Comparison of ENCODE assay signal across 1 cellular context in genomic region chr19:18396471-18397241, GRCh38.
A peak's percentile ranks its signal among the peaks of the same experiment; 100 is the strongest.
TF ChIP-seq lines count a peak whose summit lies in the region.

No MANE protein-coding gene starts in this region.

TF ChIP-seq in HepG2, 621 proteins besides CTCF, POLR2A, EP300 and RAD21 (continues in another document):
- TF ChIP-seq, protein P1, sequence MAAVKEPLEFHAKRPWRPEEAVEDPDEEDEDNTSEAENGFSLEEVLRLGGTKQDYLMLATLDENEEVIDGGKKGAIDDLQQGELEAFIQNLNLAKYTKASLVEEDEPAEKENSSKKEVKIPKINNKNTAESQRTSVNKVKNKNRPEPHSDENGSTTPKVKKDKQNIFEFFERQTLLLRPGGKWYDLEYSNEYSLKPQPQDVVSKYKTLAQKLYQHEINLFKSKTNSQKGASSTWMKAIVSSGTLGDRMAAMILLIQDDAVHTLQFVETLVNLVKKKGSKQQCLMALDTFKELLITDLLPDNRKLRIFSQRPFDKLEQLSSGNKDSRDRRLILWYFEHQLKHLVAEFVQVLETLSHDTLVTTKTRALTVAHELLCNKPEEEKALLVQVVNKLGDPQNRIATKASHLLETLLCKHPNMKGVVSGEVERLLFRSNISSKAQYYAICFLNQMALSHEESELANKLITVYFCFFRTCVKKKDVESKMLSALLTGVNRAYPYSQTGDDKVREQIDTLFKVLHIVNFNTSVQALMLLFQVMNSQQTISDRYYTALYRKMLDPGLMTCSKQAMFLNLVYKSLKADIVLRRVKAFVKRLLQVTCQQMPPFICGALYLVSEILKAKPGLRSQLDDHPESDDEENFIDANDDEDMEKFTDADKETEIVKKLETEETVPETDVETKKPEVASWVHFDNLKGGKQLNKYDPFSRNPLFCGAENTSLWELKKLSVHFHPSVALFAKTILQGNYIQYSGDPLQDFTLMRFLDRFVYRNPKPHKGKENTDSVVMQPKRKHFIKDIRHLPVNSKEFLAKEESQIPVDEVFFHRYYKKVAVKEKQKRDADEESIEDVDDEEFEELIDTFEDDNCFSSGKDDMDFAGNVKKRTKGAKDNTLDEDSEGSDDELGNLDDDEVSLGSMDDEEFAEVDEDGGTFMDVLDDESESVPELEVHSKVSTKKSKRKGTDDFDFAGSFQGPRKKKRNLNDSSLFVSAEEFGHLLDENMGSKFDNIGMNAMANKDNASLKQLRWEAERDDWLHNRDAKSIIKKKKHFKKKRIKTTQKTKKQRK (IDR thresholded peaks at IDR 0.05; ENCODE audit: low read length): no peak
- TF ChIP-seq ZNF18 (CRISPR knock-in tag; IDR thresholded peaks at IDR 0.05; ENCODE audit: insufficient replicate concordance) (no peak), ZNF136 (CRISPR knock-in tag; IDR thresholded peaks at IDR 0.05; ENCODE audit: low read depth) (no peak), TAF15 (IDR thresholded peaks at IDR 0.05; ENCODE audit: low read depth, low read length, poor library complexity, severe bottlenecking) (no peak), ZNF543 (CRISPR knock-in tag; IDR thresholded peaks at IDR 0.05) (peak; percentile 61; the same call in 1 of the 2 replicates), RORA (CRISPR knock-in tag; IDR thresholded peaks at IDR 0.05) (no peak), SOX6 (IDR thresholded peaks at IDR 0.05) (no peak), SOX6 (CRISPR knock-in tag; IDR thresholded peaks at IDR 0.05) (no peak), ARNT (IDR thresholded peaks at IDR 0.05) (no peak), MTF1 (CRISPR knock-in tag; IDR thresholded peaks at IDR 0.05) (no peak), BCLAF1 (IDR thresholded peaks at IDR 0.05) (no peak), AGO1 (IDR thresholded peaks at IDR 0.05; ENCODE audit: low read depth, low read length, poor library complexity, severe bottlenecking) (peak; percentile 24), ZNF430 (CRISPR knock-in tag; IDR thresholded peaks at IDR 0.05) (no peak), ZC3H4 (CRISPR knock-in tag; IDR thresholded peaks at IDR 0.05; ENCODE audit: borderline replicate concordance) (no peak), EEA1 (CRISPR knock-in tag; IDR thresholded peaks at IDR 0.05; ENCODE audit: borderline replicate concordance) (no peak), ZNF605 (CRISPR knock-in tag; IDR thresholded peaks at IDR 0.05) (no peak; the same call in 1 of the 2 replicates), PRPF4 (IDR thresholded peaks at IDR 0.05; ENCODE audit: low read depth, low read length, poor library complexity, severe bottlenecking) (no peak), NR2C2 (CRISPR knock-in tag; IDR thresholded peaks at IDR 0.05; ENCODE audit: borderline replicate concordance) (peak; percentile 68; the same call in 1 of the 2 replicates), ESRRA (CRISPR knock-in tag; IDR thresholded peaks at IDR 0.05; ENCODE audit: low read depth) (peak; percentile 89), ZNF589 (CRISPR knock-in tag; conservative IDR thresholded peaks at IDR 0.05) (no peak), RNF2 (conservative IDR thresholded peaks at IDR 0.05; ENCODE audit: low read depth) (peak; percentile 72; the same call in 1 of the 2 replicates), THAP9 (CRISPR knock-in tag; IDR thresholded peaks at IDR 0.05; ENCODE audit: borderline replicate concordance) (no peak), ZNF564 (CRISPR knock-in tag; IDR thresholded peaks at IDR 0.05) (0 out of 2 replicates have a peak, but pooled peaks have one; percentile 41), ZNF12 (CRISPR knock-in tag; IDR thresholded peaks at IDR 0.05) (no peak), ZNF563 (CRISPR knock-in tag; IDR thresholded peaks at IDR 0.05) (peak; percentile 53; the same call in 1 of the 2 replicates), MED1 (CRISPR knock-in tag; IDR thresholded peaks at IDR 0.05) (no peak), CCDC6 (CRISPR knock-in tag; IDR thresholded peaks at IDR 0.05) (no peak), KLF12 (CRISPR knock-in tag; IDR thresholded peaks at IDR 0.05; ENCODE audit: borderline replicate concordance) (no peak), ZNF251 (CRISPR knock-in tag; IDR thresholded peaks at IDR 0.05) (no peak), ZNF350 (CRISPR knock-in tag; IDR thresholded peaks at IDR 0.05; ENCODE audit: borderline replicate concordance, low read depth) (no peak; the same call in 1 of the 2 replicates), ZNF776 (CRISPR knock-in tag; IDR thresholded peaks at IDR 0.05) (no peak), ZNF468 (CRISPR knock-in tag; IDR thresholded peaks at IDR 0.05) (no peak), EHMT2 (IDR thresholded peaks at IDR 0.05; ENCODE audit: borderline replicate concordance, low read depth, low read length) (no peak), ZBED4 (CRISPR knock-in tag; IDR thresholded peaks at IDR 0.05; ENCODE audit: borderline replicate concordance) (no peak), GPN1 (CRISPR knock-in tag; IDR thresholded peaks at IDR 0.05; ENCODE audit: borderline replicate concordance) (no peak), CBX5 (CRISPR knock-in tag; IDR thresholded peaks at IDR 0.05; ENCODE audit: borderline replicate concordance) (peak; percentile 49; the same call in 1 of the 2 replicates), NFKB2 (CRISPR knock-in tag; IDR thresholded peaks at IDR 0.05; ENCODE audit: borderline replicate concordance) (peak; percentile 67; the same call in 1 of the 2 replicates), CAMTA2 (CRISPR knock-in tag; IDR thresholded peaks at IDR 0.05; ENCODE audit: borderline replicate concordance) (no peak), DNMT3B (CRISPR knock-in tag; conservative IDR thresholded peaks at IDR 0.05) (no peak), NFE2L1 (CRISPR knock-in tag; IDR thresholded peaks at IDR 0.05; ENCODE audit: borderline replicate concordance) (no peak), NRL (CRISPR knock-in tag; IDR thresholded peaks at IDR 0.05; ENCODE audit: borderline replicate concordance) (peak; percentile 44; the same call in 1 of the 2 replicates), RFX1 (IDR thresholded peaks at IDR 0.05) (peak; percentile 37; the same call in 1 of the 2 replicates), SALL2 (CRISPR knock-in tag; IDR thresholded peaks at IDR 0.05) (no peak), ZNF160 (CRISPR knock-in tag; IDR thresholded peaks at IDR 0.05) (no peak)
- TF ChIP-seq, protein P2, sequence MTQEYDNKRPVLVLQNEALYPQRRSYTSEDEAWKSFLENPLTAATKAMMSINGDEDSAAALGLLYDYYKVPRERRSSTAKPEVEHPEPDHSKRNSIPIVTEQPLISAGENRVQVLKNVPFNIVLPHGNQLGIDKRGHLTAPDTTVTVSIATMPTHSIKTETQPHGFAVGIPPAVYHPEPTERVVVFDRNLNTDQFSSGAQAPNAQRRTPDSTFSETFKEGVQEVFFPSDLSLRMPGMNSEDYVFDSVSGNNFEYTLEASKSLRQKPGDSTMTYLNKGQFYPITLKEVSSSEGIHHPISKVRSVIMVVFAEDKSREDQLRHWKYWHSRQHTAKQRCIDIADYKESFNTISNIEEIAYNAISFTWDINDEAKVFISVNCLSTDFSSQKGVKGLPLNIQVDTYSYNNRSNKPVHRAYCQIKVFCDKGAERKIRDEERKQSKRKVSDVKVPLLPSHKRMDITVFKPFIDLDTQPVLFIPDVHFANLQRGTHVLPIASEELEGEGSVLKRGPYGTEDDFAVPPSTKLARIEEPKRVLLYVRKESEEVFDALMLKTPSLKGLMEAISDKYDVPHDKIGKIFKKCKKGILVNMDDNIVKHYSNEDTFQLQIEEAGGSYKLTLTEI (CRISPR knock-in tag; conservative IDR thresholded peaks at IDR 0.05): no peak
- TF ChIP-seq, protein P3, sequence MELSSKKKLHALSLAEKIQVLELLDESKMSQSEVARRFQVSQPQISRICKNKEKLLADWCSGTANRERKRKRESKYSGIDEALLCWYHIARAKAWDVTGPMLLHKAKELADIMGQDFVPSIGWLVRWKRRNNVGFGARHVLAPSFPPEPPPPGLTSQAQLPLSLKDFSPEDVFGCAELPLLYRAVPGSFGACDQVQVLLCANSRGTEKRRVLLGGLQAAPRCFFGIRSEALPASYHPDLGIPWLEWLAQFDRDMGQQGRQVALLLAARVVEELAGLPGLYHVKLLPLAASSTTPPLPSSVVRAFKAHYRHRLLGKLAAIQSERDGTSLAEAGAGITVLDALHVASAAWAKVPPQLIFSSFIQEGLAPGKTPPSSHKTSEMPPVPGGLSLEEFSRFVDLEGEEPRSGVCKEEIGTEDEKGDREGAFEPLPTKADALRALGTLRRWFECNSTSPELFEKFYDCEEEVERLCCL (CRISPR knock-in tag; IDR thresholded peaks at IDR 0.05; ENCODE audit: borderline replicate concordance): no peak
- TF ChIP-seq, protein P4, sequence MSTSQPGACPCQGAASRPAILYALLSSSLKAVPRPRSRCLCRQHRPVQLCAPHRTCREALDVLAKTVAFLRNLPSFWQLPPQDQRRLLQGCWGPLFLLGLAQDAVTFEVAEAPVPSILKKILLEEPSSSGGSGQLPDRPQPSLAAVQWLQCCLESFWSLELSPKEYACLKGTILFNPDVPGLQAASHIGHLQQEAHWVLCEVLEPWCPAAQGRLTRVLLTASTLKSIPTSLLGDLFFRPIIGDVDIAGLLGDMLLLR (CRISPR knock-in tag; IDR thresholded peaks at IDR 0.05): no peak; the same call in 1 of the 2 replicates
